ENCODE assay signal across 9 cellular contexts in genomic region chr6:42929928-42930360, GRCh38. TPM values are rescaled to one million over a fixed set of nuclear protein-coding genes. Genes with fewer than 3 reads are reported as not detected.
DNase-seq lines count a peak whose midpoint lies in the region; ATAC-seq and TF ChIP-seq lines count a peak whose summit lies in the region.
"Had no signal": no experiment of that assay in that cellular context is flagged by ENCODE, and none has a peak within 500 bp of the region (broad histone marks: within the 10 kb centered on the region; RNA-seq: fewer than 3 reads in every experiment).

No MANE protein-coding gene starts in this region.

- peak overlapping the region; percentile 79 to 89 for H3K4me3 ChIP-seq in CD4-positive, alpha-beta memory T cell (ENCODE audit: low read length in 2 of 2)
- H3K4me3 ChIP-seq in SJCRH30, result peak overlapping the region; percentile 66
- H3K4me3 ChIP-seq in iPS-11a (ENCODE audit: low read depth, low read length), result peak overlapping the region; percentile 62
- H3K4me3 ChIP-seq in spleen, result peak overlapping the region; percentile 51 to 100 (median 92)

- peak overlapping the region; percentile 98 to 100 (median 99) for H3K27ac Mint-ChIP-seq in CD4-positive, alpha-beta memory T cell

- H3K36me3 Mint-ChIP-seq in CD4-positive, alpha-beta memory T cell, result peaks cover 16 to 38% of the 10 kb centered on the region in 2 donors

- CTCF ChIA-PET in CD4-positive, alpha-beta memory T cell (lab: Charles Lee; ENCODE audit: partially characterized antibody), result interaction anchor here (1.1 to 3.4 kb wide), 10 partner anchors 14 to 1009 kb away, joined by 3 to 16 read pairs (median 6); partner anchors contain the start of genes BYSL, MED20, PEX6 and PPP2R5D

- H3K4me1 Mint-ChIP-seq in CD4-positive, alpha-beta memory T cell, result peaks cover 29 to 61% (median 44%) of the 10 kb centered on the region in 4 donors

- no peak for TF ChIP-seq CTCF in spleen (IDR thresholded peaks at IDR 0.05 in 8 of 11, conservative IDR thresholded peaks at IDR 0.05 in 3 of 11)

- peak overlapping the region; percentile 97 to 100 (median 98) for H3K4me3 Mint-ChIP-seq in CD4-positive, alpha-beta memory T cell

- DNase-seq in CD4-positive, alpha-beta memory T cell, result peak in 2 of 5 donors; percentile 46 to 82
- peak; percentile 74 to 82 for DNase-seq in SJCRH30
- DNase-seq in amniotic stem cell (lab: John Stamatoyannopoulos, UW), result peak; percentile 57
- peak; percentile 87 for DNase-seq in spleen
- DNase-seq in cortex of kidney (lab: John Stamatoyannopoulos, UW), result no peak

- H3K9me3 Mint-ChIP-seq in CD4-positive, alpha-beta memory T cell, result no peaks in the 10 kb centered on the region

- WGBS in spleen, 5 donors, result 0 to 1% (median 1%) methylated on average over 9 of the region's 9 CpGs

- H3K9me3 ChIP-seq in CD4-positive, alpha-beta memory T cell (ENCODE audit: control insufficient read depth in 1 of 2, low read length in 2 of 2), result no peaks in the 10 kb centered on the region
- H3K9me3 ChIP-seq in SJCRH30 (replicated peaks), result no peaks in the 10 kb centered on the region
- H3K9me3 ChIP-seq in spleen, result no peaks in the 10 kb centered on the region

- POLR2A ChIA-PET in CD4-positive, alpha-beta memory T cell (lab: Charles Lee; ENCODE audit: partially characterized antibody), result interaction anchor here (0.6 to 4.0 kb wide), 56 partner anchors 8 to 1196 kb away, joined by 3 to 100 read pairs (median 5); partner anchors contain the start of genes ABCC10, BICRAL, BYSL and CUL7

- H3K36me3 ChIP-seq in CD4-positive, alpha-beta memory T cell (ENCODE audit: insufficient read depth, low read length), result peaks cover 20% of the 10 kb centered on the region
- peaks cover 10% of the 10 kb centered on the region for H3K36me3 ChIP-seq in SJCRH30
- peaks cover 0 to 38% (median 13%) of the 10 kb centered on the region in 6 donors for H3K36me3 ChIP-seq in spleen

- peak overlapping the region; percentile 86 for H3K27ac ChIP-seq in CD4-positive, alpha-beta memory T cell (ENCODE audit: low read depth, low read length)
- H3K27ac ChIP-seq in SJCRH30, result peak overlapping the region; percentile 57
- H3K27ac ChIP-seq in spleen, result peak overlapping the region; percentile 92 to 99 (median 94)

- intact Hi-C loops in CD4-positive, alpha-beta memory T cell (cut with micrococcal nuclease), result loop anchor here (1.0 to 5.0 kb wide), 12 partner anchors 15 to 497 kb away; partner anchors contain the start of genes ABCC10, CUL7, GNMT and KLC4
- intact Hi-C loops in spleen (cut with DNase I; ENCODE audit: low total_unique reads), result no loop called here

- ATAC-seq in GM19351 (IDR thresholded peaks at IDR 0.05; ENCODE audit: unreplicated experiment), result peak; percentile 50
- ATAC-seq in HG03460 (IDR thresholded peaks at IDR 0.05; ENCODE audit: unreplicated experiment), result peak; percentile 50

- H3K27me3 Mint-ChIP-seq in CD4-positive, alpha-beta memory T cell, result no peaks in the 10 kb centered on the region

- peak in 1 of 3 donors; percentile 44 for TF ChIP-seq POLR2A in spleen (IDR thresholded peaks at IDR 0.05)

- peaks cover 54% of the 10 kb centered on the region for H3K4me1 ChIP-seq in CD4-positive, alpha-beta memory T cell (ENCODE audit: insufficient read depth, low read length)
- H3K4me1 ChIP-seq in SJCRH30, result no peaks in the 10 kb centered on the region
- H3K4me1 ChIP-seq in spleen, result peaks cover 39 to 69% (median 63%) of the 10 kb centered on the region in 6 donors

- H3K27me3 ChIP-seq in CD4-positive, alpha-beta memory T cell (ENCODE audit: insufficient read depth, low read length), result no peaks in the 10 kb centered on the region
- H3K27me3 ChIP-seq in SJCRH30 (no peaks in the 10 kb centered on the region), spleen (replicated peaks in 1 of 7) (no peaks in the 10 kb centered on the region)

RNA-seq across cellular contexts. Expression of gene CNPY3, which starts 0.7 kb away (rescaled TPM):
- 10 to 100 TPM; 83.4 to 86.7 TPM for total RNA-seq in CD4-positive, alpha-beta memory T cell
- polyA plus RNA-seq in CD4-positive, alpha-beta memory T cell, result 10 to 100 TPM; 92.7 to 95.8 TPM
- 40.9 and 45.3 TPM in 2 replicates for total RNA-seq in SJCRH30 (2014; rRNA removed; shearing (Covaris generic))
- 100 to 1,000 TPM in 5 of 7 donors, 10 to 100 TPM in 2; 82.2 to 115 (median 109) TPM for total RNA-seq in spleen
- 100 to 1,000 TPM in 1 of 3 donors, 10 to 100 TPM in 2; 94.2 to 109 (median 97.9) TPM for polyA plus RNA-seq in spleen

RNA-seq across cellular contexts. Expression of gene PTCRA, which starts 14.1 kb away (rescaled TPM):
- total RNA-seq in CD4-positive, alpha-beta memory T cell, result not detected
- polyA plus RNA-seq in CD4-positive, alpha-beta memory T cell, result not detected
- not detected in 2 replicates for total RNA-seq in SJCRH30 (2014; rRNA removed; shearing (Covaris generic))
- 10 to 100 TPM in 1 of 7 donors, 1 to 10 TPM in 6; 3.2 to 15.5 (median 6.4) TPM for total RNA-seq in spleen
- polyA plus RNA-seq in spleen, result 1 to 10 TPM; 1.1 to 2.9 (median 2.1) TPM
- total RNA-seq: dermis microvascular lymphatic vessel endothelial cell had no signal

RNA-seq across cellular contexts. Expression of gene GNMT, which starts 30.6 kb away (rescaled TPM):
- total RNA-seq in CD4-positive, alpha-beta memory T cell, result 1 to 10 TPM; 1.1 to 1.2 TPM
- polyA plus RNA-seq in CD4-positive, alpha-beta memory T cell, result under 1 TPM in 1 of 2 donors, not detected in 1; 0.36 TPM
- 0.15 TPM in 1 of 2 replicates, not detected in the other for total RNA-seq in SJCRH30 (2014; rRNA removed; shearing (Covaris generic))
- total RNA-seq in spleen, result 1 to 10 TPM in 6 of 7 donors, under 1 TPM in 1; 0.68 to 3.0 (median 2.0) TPM
- polyA plus RNA-seq in spleen, result 1 to 10 TPM; 1.2 to 2.3 (median 1.4) TPM

RNA-seq across cellular contexts. Expression of gene PEX6, which starts 49.0 kb away (rescaled TPM):
- total RNA-seq in CD4-positive, alpha-beta memory T cell, result 10 to 100 TPM; 38.9 to 40.5 TPM
- 10 to 100 TPM; 14.5 TPM for polyA plus RNA-seq in CD4-positive, alpha-beta memory T cell
- 11.4 and 11.5 TPM in 2 replicates for total RNA-seq in SJCRH30 (2014; rRNA removed; shearing (Covaris generic))
- total RNA-seq in spleen, result 10 to 100 TPM; 11.1 to 24.3 (median 19.8) TPM
- polyA plus RNA-seq in spleen, result 10 to 100 TPM; 12.7 to 25.5 (median 16.8) TPM

RNA-seq across cellular contexts. Expression of gene RPL7L1, which starts 50.5 kb away (rescaled TPM):
- 10 to 100 TPM; 89.2 to 89.8 TPM for total RNA-seq in CD4-positive, alpha-beta memory T cell
- polyA plus RNA-seq in CD4-positive, alpha-beta memory T cell, result 10 to 100 TPM; 39.6 to 82.2 TPM
- total RNA-seq in SJCRH30 (2014; rRNA removed; shearing (Covaris generic)), result 140 and 147 TPM in 2 replicates
- total RNA-seq in spleen, result 10 to 100 TPM; 63.4 to 92.4 (median 73.0) TPM
- 10 to 100 TPM; 27.6 to 63.0 (median 33.3) TPM for polyA plus RNA-seq in spleen
